28 cellular contexts compared by ENCODE assay signal in the genomic region with DNA sequence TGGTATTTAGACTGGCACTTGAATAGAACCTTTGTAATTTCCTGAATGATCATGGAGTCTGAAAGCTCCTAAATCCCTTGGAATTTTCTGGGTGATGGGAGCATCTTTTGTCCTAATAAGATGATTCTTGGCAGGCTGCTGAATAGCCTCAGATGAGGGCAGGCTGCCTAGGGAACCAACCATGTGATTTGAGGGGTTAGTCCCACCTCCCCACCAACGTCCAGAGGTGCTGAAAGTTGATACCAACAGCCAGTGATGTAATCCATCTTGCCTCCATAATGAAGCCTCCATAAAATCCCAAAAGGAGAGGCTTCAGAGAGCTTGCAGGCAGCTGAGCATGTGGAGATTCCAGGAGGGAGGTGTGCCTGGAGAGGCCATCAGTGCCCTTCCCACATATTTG. TPM values are rescaled to one million over a fixed set of nuclear protein-coding genes. Genes with fewer than 3 reads are reported as not detected.
A peak's percentile ranks its signal among the peaks of the same experiment; 100 is the strongest.
DNase-seq lines count a peak whose midpoint lies in the region; ATAC-seq and TF ChIP-seq lines count a peak whose summit lies in the region.
"Had no signal": no experiment of that assay in that cellular context is flagged by ENCODE, and none has a peak within 500 bp of the region (broad histone marks: within the 10 kb centered on the region; RNA-seq: fewer than 3 reads in every experiment).

No MANE protein-coding gene starts in this region.

- no peak for TF ChIP-seq CTCF in GM23338 (conservative IDR thresholded peaks at IDR 0.05; ENCODE audit: low read depth in 2 of 2)
- TF ChIP-seq CTCF in choroid plexus epithelial cell (conservative IDR thresholded peaks at IDR 0.05; ENCODE audit: low read depth, low read length): no peak
- TF ChIP-seq CTCF in GM10266 (IDR thresholded peaks at IDR 0.05; ENCODE audit: control insufficient read depth, insufficient read depth, low read depth, missing control alignments): no peak

- no peaks in the 10 kb centered on the region for H3K9me3 Mint-ChIP-seq in GM23338
- H3K9me3 Mint-ChIP-seq: activated naive CD8-positive, alpha-beta T cell treated with anti-CD3 and anti-CD28 coated beads, Interleukin-2, amount 10 ng/mL, durations not matched to agents 7 days and 5 days had no signal

- no peak overlapping the region for H3K4me3 Mint-ChIP-seq in GM23338
- H3K4me3 Mint-ChIP-seq: activated CD8-positive, alpha-beta T cell treated with anti-CD3 and anti-CD28 coated beads, Interleukin-2, amount 10 ng/mL, durations not matched to agents 7 days and 5 days; activated naive CD8-positive, alpha-beta T cell treated with anti-CD3 and anti-CD28 coated beads, Interleukin-2, amount 10 ng/mL, durations not matched to agents 7 days and 5 days had no signal

- H3K4me2 ChIP-seq in GM23338: no peak overlapping the region
- H3K4me2 ChIP-seq: hepatocyte had no signal

- ATAC-seq in GM23338 (peak; percentile 90), Right ventricle myocardium inferior (no peak)
- ATAC-seq: activated CD8-positive, alpha-beta T cell treated with anti-CD3 and anti-CD28 coated beads, Interleukin-2, amount 10 ng/mL, durations not matched to agents 7 days and 5 days; gastroesophageal sphincter; GM12878; SK-N-SH treated with all-trans-retinoic acid at 6 μM for 48 hours had no signal

- H3K79me2 ChIP-seq in GM23338 (replicated peaks; ENCODE audit: insufficient read depth): no peaks in the 10 kb centered on the region
- H3K79me2 ChIP-seq: hepatocyte had no signal

- H3K9me3 ChIP-seq in HAP-1: no peaks in the 10 kb centered on the region
- H3K9me3 ChIP-seq: ascending aorta, Caco-2, esophagus muscularis mucosa, gastroesophageal sphincter, lower lobe of right lung, sigmoid colon, suprapubic skin had no signal

- no peak overlapping the region for H3K27ac Mint-ChIP-seq in GM23338
- H3K27ac Mint-ChIP-seq: activated CD8-positive, alpha-beta T cell treated with anti-CD3 and anti-CD28 coated beads, Interleukin-2, amount 10 ng/mL, durations not matched to agents 7 days and 5 days; activated naive CD8-positive, alpha-beta T cell treated with anti-CD3 and anti-CD28 coated beads, Interleukin-2, amount 10 ng/mL, durations not matched to agents 7 days and 5 days had no signal

- 0 out of 2 replicates have a peak, but pooled peaks cover 7% of the 10 kb centered on the region for H3K4me1 ChIP-seq in GM23338 (ENCODE audit: insufficient read depth)
- H3K4me1 ChIP-seq in HAP-1: no peaks in the 10 kb centered on the region; the same call in 1 of the 2 replicates
- H3K4me1 ChIP-seq: ascending aorta, Caco-2, esophagus muscularis mucosa, gastroesophageal sphincter, lower lobe of right lung, sigmoid colon, suprapubic skin had no signal

- H3K36me3 ChIP-seq in GM23338 (ENCODE audit: insufficient read depth) (no peaks in the 10 kb centered on the region; the same call in 1 of the 2 replicates), HAP-1 (replicated peaks) (no peaks in the 10 kb centered on the region)

- H3F3A ChIP-seq in GM23338 (replicated peaks; ENCODE audit: low read depth): no peaks in the 10 kb centered on the region

- intact Hi-C loops in Right ventricle myocardium inferior (cut with DNase I): no loop called here

- peaks cover 3% of the 10 kb centered on the region for H3K27me3 Mint-ChIP-seq in GM23338 (ENCODE audit: insufficient read depth, low read depth, poor library complexity)
- H3K27me3 Mint-ChIP-seq: activated naive CD8-positive, alpha-beta T cell treated with anti-CD3 and anti-CD28 coated beads, Interleukin-2, amount 10 ng/mL, durations not matched to agents 7 days and 5 days had no signal

- H3K27ac ChIP-seq in GM23338 (ENCODE audit: low read depth): no peak overlapping the region
- H3K27ac ChIP-seq: ascending aorta, C4-2B, esophagus muscularis mucosa, gastroesophageal sphincter, hepatocyte, lower lobe of right lung, RWPE1, sigmoid colon, suprapubic skin had no signal

- peak overlapping the region; percentile 1; the same call in 1 of the 2 replicates for H2AFZ ChIP-seq in GM23338
- H2AFZ ChIP-seq: hepatocyte had no signal

- H3K9me2 ChIP-seq in GM23338 (ENCODE audit: insufficient read depth): no peaks in the 10 kb centered on the region

- H3K36me3 Mint-ChIP-seq in GM23338 (ENCODE audit: low read depth): no peaks in the 10 kb centered on the region

- H4K20me1 ChIP-seq in GM23338 (replicated peaks; ENCODE audit: insufficient read depth): 0 out of 2 replicates have a peak, but pooled peaks cover 2% of the 10 kb centered on the region

- H3K27me3 ChIP-seq in GM23338 (ENCODE audit: insufficient read depth): no peaks in the 10 kb centered on the region
- no peaks in the 10 kb centered on the region; the same call in 1 of the 2 replicates for H3K27me3 ChIP-seq in HAP-1 (ENCODE audit: low read depth)
- H3K27me3 ChIP-seq: ascending aorta, esophagus muscularis mucosa, gastroesophageal sphincter, hepatocyte, sigmoid colon, suprapubic skin had no signal

- DNase-seq in GM23338 (ENCODE audit: low spot score): peak; percentile 55
- DNase-seq in HAP-1 (ENCODE audit: low spot score in 2 of 2): peak; percentile 6 to 26
- peak; percentile 9 for DNase-seq in choroid plexus epithelial cell (ENCODE audit: low read depth)
- peak; percentile 53 for DNase-seq in islet precursor cell
- no peak for DNase-seq in GM10266 (ENCODE audit: extremely low spot score)
- no peak for DNase-seq in Right ventricle myocardium inferior (ENCODE audit: missing footprints)
- no peak for DNase-seq in 8988T
- DNase-seq: activated CD8-positive, alpha-beta T cell treated with anti-CD3 and anti-CD28 coated beads, Interleukin-2, amount 10 ng/mL, durations not matched to agents 7 days and 5 days; activated effector memory CD4-positive, alpha-beta T cell treated with anti-CD3 and anti-CD28 coated beads, Interleukin-2, amount 50 U/mL, for 16 hours; activated naive CD8-positive, alpha-beta T cell treated with anti-CD3 and anti-CD28 coated beads, Interleukin-2, amount 10 ng/mL, durations not matched to agents 7 days and 5 days; activated T-cell treated with anti-CD3 and anti-CD28 coated beads for 4 hours; Caco-2; lower lobe of right lung; NCI-H1694 treated with DMSO at 0.1 percent for 48 hours; NCI-H2227 treated with DMSO at 0.1 percent for 48 hours; posterior cingulate gyrus; sigmoid colon; stimulated activated naive CD4-positive, alpha-beta T cell; T-helper 2 cell had no signal

- H3K4me1 Mint-ChIP-seq in GM23338: peaks cover 8% of the 10 kb centered on the region; the same call in 2 of the 3 replicates
- H3K4me1 Mint-ChIP-seq: activated naive CD8-positive, alpha-beta T cell treated with anti-CD3 and anti-CD28 coated beads, Interleukin-2, amount 10 ng/mL, durations not matched to agents 7 days and 5 days had no signal

- in situ Hi-C loops in HAP-1 (cut with MboI; ENCODE audit: low sequenced_read_pairs): no loop called here

- H3K4me3 ChIP-seq in GM23338 (no peak overlapping the region), HAP-1 (no peak overlapping the region), choroid plexus epithelial cell (ENCODE audit: low read depth, low read length) (no peak overlapping the region)
- H3K4me3 ChIP-seq: ascending aorta, esophagus muscularis mucosa, gastroesophageal sphincter, GM12878, hepatocyte, lower lobe of right lung, sigmoid colon, suprapubic skin had no signal

TF ChIP-seq in GM23338, 12 proteins besides CTCF, POLR2A, EP300 and RAD21 (continues in another document):
- TF ChIP-seq POLR2AphosphoS5 (IDR thresholded peaks at IDR 0.05; ENCODE audit: low read depth): no peak
- TF ChIP-seq, protein P1, sequence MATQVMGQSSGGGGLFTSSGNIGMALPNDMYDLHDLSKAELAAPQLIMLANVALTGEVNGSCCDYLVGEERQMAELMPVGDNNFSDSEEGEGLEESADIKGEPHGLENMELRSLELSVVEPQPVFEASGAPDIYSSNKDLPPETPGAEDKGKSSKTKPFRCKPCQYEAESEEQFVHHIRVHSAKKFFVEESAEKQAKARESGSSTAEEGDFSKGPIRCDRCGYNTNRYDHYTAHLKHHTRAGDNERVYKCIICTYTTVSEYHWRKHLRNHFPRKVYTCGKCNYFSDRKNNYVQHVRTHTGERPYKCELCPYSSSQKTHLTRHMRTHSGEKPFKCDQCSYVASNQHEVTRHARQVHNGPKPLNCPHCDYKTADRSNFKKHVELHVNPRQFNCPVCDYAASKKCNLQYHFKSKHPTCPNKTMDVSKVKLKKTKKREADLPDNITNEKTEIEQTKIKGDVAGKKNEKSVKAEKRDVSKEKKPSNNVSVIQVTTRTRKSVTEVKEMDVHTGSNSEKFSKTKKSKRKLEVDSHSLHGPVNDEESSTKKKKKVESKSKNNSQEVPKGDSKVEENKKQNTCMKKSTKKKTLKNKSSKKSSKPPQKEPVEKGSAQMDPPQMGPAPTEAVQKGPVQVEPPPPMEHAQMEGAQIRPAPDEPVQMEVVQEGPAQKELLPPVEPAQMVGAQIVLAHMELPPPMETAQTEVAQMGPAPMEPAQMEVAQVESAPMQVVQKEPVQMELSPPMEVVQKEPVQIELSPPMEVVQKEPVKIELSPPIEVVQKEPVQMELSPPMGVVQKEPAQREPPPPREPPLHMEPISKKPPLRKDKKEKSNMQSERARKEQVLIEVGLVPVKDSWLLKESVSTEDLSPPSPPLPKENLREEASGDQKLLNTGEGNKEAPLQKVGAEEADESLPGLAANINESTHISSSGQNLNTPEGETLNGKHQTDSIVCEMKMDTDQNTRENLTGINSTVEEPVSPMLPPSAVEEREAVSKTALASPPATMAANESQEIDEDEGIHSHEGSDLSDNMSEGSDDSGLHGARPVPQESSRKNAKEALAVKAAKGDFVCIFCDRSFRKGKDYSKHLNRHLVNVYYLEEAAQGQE (IDR thresholded peaks at IDR 0.05; ENCODE audit: unreplicated experiment): no peak
- no peak for TF ChIP-seq ZNF331 (CRISPR knock-in tag; IDR thresholded peaks at IDR 0.05; ENCODE audit: low read depth)

RNA-seq across cellular contexts. Expression of a gene that starts 43.7 kb away (rescaled TPM):
- 19.9 and 22.7 TPM in 2 replicates for total RNA-seq in GM23338 (2014; rRNA removed; shearing (Covaris generic))
- polyA plus RNA-seq in GM23338 (2016; fragmentation: Nextera tagmentation; extraction: Ambion mirVana): 15.7 and 19.8 TPM in 2 replicates
- total RNA-seq in Right ventricle myocardium inferior: 12.4 TPM

Comparison
In these comparisons a context has a peak if more than half of its experiments do, and no peak if none do; other contexts are left out.
1. DNase-seq: peak in GM23338 (single experiment), HAP-1 (2 of 2), choroid plexus epithelial cell (single experiment) and islet precursor cell (single experiment); none in GM10266 (single experiment), Right ventricle myocardium inferior (single experiment) and 8988T (single experiment).